Comparison of ENCODE assay signal across 8 cellular contexts in genomic region chr3:197791120-197792018, GRCh38. TPM values are rescaled to one million over a fixed set of nuclear protein-coding genes. Genes with fewer than 3 reads are reported as not detected.
A peak's percentile ranks its signal among the peaks of the same experiment; 100 is the strongest.
DNase-seq lines count a peak whose midpoint lies in the region; ATAC-seq and TF ChIP-seq lines count a peak whose summit lies in the region.

LRCH3 (plus strand) TSS chr3:197791254; CDS start chr3:197791279, 25 bp downstream.

- DNase-seq in GM13976 (ENCODE audit: low spot score) = peak; percentile 92
- DNase-seq in NCI-H146 (lab: John Stamatoyannopoulos, UW) = peak; percentile 91
- peak; percentile 72 to 78 (median 75) for DNase-seq in T-helper 17 cell
- peak; percentile 61 for DNase-seq in amniotic stem cell (lab: John Stamatoyannopoulos, UW)
- peak; percentile 81 for DNase-seq in left ventricle myocardium inferior
- peak; percentile 89 for DNase-seq in progenitor cell of endocrine pancreas (ENCODE audit: low spot score, unreplicated experiment)
- peak; percentile 91 for DNase-seq in upper lobe of right lung

- TF ChIP-seq CTCF in GM13976 (IDR thresholded peaks at IDR 0.05; ENCODE audit: borderline replicate concordance, control extremely low read depth, extremely low read depth, insufficient read depth, missing control alignments) = no peak
- TF ChIP-seq CTCF in left ventricle myocardium inferior (IDR thresholded peaks at IDR 0.05; ENCODE audit: borderline replicate concordance) = no peak
- no peak for TF ChIP-seq CTCF in progenitor cell of endocrine pancreas (IDR thresholded peaks at IDR 0.05; ENCODE audit: unreplicated experiment)
- TF ChIP-seq CTCF in upper lobe of right lung (IDR thresholded peaks at IDR 0.05) = no peak

- H3K4me1 Mint-ChIP-seq in T-helper 17 cell (peaks cover 20% of the 10 kb centered on the region), progenitor cell of endocrine pancreas (ENCODE audit: low read depth) (peaks cover 17% of the 10 kb centered on the region)

- peak within 1 kb of the TSS; percentile 98 for H3K27ac ChIP-seq in left ventricle myocardium inferior (replicated peaks)
- peak within 1 kb of the TSS; percentile 96 for H3K27ac ChIP-seq in upper lobe of right lung

- H3K36me3 ChIP-seq in left ventricle myocardium inferior (no peaks in the 10 kb centered on the region), upper lobe of right lung (no peaks in the 10 kb centered on the region)

- intact Hi-C loops in left ventricle myocardium inferior (cut with micrococcal nuclease) (no loop called here), upper lobe of right lung (cut with DNase I) (no loop called here)

- H3K27me3 ChIP-seq in left ventricle myocardium inferior (ENCODE audit: low read depth) (no peaks in the 10 kb centered on the region), upper lobe of right lung (no peaks in the 10 kb centered on the region)

- no peaks in the 10 kb centered on the region for H3K9me3 ChIP-seq in T-helper 17 cell (ENCODE audit: control insufficient read depth, low read length, poor library complexity, severe bottlenecking)
- no peaks in the 10 kb centered on the region for H3K9me3 ChIP-seq in left ventricle myocardium inferior (replicated peaks)
- H3K9me3 ChIP-seq in upper lobe of right lung = no peaks in the 10 kb centered on the region

- in situ Hi-C loops in GM13976 (cut with MboI; ENCODE audit: low sequenced_read_pairs, unreplicated experiment) = no loop called here

- H3K27me3 Mint-ChIP-seq in T-helper 17 cell (no peaks in the 10 kb centered on the region), progenitor cell of endocrine pancreas (no peaks in the 10 kb centered on the region)

- H3K4me3 Mint-ChIP-seq in T-helper 17 cell (peak within 1 kb of the TSS; percentile 97), progenitor cell of endocrine pancreas (ENCODE audit: low read depth) (peak within 1 kb of the TSS; percentile 97)

- H3K4me1 ChIP-seq in left ventricle myocardium inferior (peaks cover 59% of the 10 kb centered on the region), upper lobe of right lung (peaks cover 13% of the 10 kb centered on the region)

- H3K9me3 Mint-ChIP-seq in progenitor cell of endocrine pancreas (ENCODE audit: low read depth) = no peaks in the 10 kb centered on the region

- H3K36me3 Mint-ChIP-seq in T-helper 17 cell (ENCODE audit: low read depth) (no peaks in the 10 kb centered on the region), progenitor cell of endocrine pancreas (ENCODE audit: insufficient read depth) (peaks cover 1% of the 10 kb centered on the region)

- H3K4me3 ChIP-seq in left ventricle myocardium inferior = peak within 1 kb of the TSS; percentile 93
- H3K4me3 ChIP-seq in upper lobe of right lung = peak within 1 kb of the TSS; percentile 90

- H3K27ac Mint-ChIP-seq in T-helper 17 cell (peak within 1 kb of the TSS; percentile 96), progenitor cell of endocrine pancreas (peak within 1 kb of the TSS; percentile 97)

- ATAC-seq in HG02678 (IDR thresholded peaks at IDR 0.05; ENCODE audit: unreplicated experiment) (peak; percentile 79), T-helper 17 cell (peak; percentile 78), upper lobe of right lung (peak; percentile 95)

RNA-seq across cellular contexts. Expression of gene LRCH3, which starts in this region (rescaled TPM):
- total RNA-seq in T-helper 17 cell (10 to 100 TPM; 48.6 to 56.8 TPM), left ventricle myocardium inferior (25.8 TPM), progenitor cell of endocrine pancreas (73.3 and 84.3 TPM in 2 replicates), upper lobe of right lung (43.5 TPM)

Comparison
In these comparisons a context has a peak if more than half of its experiments do, and no peak if none do; other contexts are left out.
1. Peak in every context shown above with its lines: DNase-seq, ATAC-seq, H3K4me3 ChIP-seq and H3K27ac ChIP-seq.